In the genomic region with DNA sequence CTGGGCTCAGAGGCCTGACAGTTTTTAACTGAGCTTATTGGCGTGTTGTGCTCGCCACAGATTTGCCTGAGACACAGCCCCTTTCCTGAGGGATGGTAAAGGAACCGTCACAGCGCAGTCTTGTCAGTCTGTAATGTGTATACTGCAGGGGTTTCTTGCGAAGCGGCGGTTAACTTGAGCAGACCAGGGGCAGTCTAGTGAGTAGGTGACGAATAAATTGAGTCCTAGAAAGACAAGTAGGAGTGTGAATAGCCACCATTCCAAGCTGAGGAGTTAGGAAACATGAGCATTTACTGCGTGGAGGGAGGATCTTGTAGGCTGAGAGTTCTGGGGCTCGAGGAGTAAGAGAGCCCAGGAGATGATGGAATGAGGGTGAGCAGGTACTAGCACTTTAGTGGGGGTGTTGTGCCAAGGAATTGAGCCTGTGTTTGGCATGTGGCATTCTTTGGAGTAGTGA, we compare ENCODE assay signal across 1 cellular context.
TF ChIP-seq lines count a peak whose summit lies in the region.

No MANE protein-coding gene starts in this region.

TF ChIP-seq in IMR-90, 13 proteins besides CTCF, POLR2A, EP300 and RAD21:
- no peak for TF ChIP-seq CEBPB (IDR thresholded peaks at IDR 0.05; ENCODE audit: low read depth, low read length)
- TF ChIP-seq RFX5 (IDR thresholded peaks at IDR 0.05; ENCODE audit: low read depth, low read length) = no peak
- TF ChIP-seq MAZ (IDR thresholded peaks at IDR 0.05; ENCODE audit: borderline replicate concordance, low read depth, low read length) = no peak
- no peak for TF ChIP-seq MXI1 (IDR thresholded peaks at IDR 0.05; ENCODE audit: borderline replicate concordance, low read depth, low read length)
- TF ChIP-seq FOS (IDR thresholded peaks at IDR 0.05; ENCODE audit: low read depth, low read length) = no peak
- TF ChIP-seq, protein P1, sequence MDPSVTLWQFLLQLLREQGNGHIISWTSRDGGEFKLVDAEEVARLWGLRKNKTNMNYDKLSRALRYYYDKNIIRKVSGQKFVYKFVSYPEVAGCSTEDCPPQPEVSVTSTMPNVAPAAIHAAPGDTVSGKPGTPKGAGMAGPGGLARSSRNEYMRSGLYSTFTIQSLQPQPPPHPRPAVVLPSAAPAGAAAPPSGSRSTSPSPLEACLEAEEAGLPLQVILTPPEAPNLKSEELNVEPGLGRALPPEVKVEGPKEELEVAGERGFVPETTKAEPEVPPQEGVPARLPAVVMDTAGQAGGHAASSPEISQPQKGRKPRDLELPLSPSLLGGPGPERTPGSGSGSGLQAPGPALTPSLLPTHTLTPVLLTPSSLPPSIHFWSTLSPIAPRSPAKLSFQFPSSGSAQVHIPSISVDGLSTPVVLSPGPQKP (IDR thresholded peaks at IDR 0.05; ENCODE audit: borderline replicate concordance, low read depth, low read length) = no peak
- TF ChIP-seq MAFK (IDR thresholded peaks at IDR 0.05; ENCODE audit: low read depth, low read length) = no peak
- TF ChIP-seq CHD1 (IDR thresholded peaks at IDR 0.05; ENCODE audit: low read depth, low read length) = no peak
